In genomic region chr3:15630646-15631350, GRCh38 we compare ENCODE assay signal across 8 cellular contexts. TPM values are rescaled to one million over a fixed set of nuclear protein-coding genes. Genes with fewer than 3 reads are reported as not detected.
DNase-seq lines count a peak whose midpoint lies in the region; ATAC-seq and TF ChIP-seq lines count a peak whose summit lies in the region.

No MANE protein-coding gene starts in this region.

- H3K4me1 Mint-ChIP-seq in naive thymus-derived CD4-positive, alpha-beta T cell: peaks cover 15 to 46% (median 34%) of the 10 kb centered on the region in 7 donors

- no peaks in the 10 kb centered on the region for H3K36me3 ChIP-seq in naive thymus-derived CD4-positive, alpha-beta T cell (ENCODE audit: control insufficient read depth in 2 of 3, insufficient read depth in 3 of 3, low read length in 3 of 3)

- TF ChIP-seq CTCF in GM20000 (IDR thresholded peaks at IDR 0.05; ENCODE audit: extremely low read depth, missing control alignments): no peak

- peaks cover 6 to 8% of the 10 kb centered on the region in 2 donors for H3K4me1 ChIP-seq in naive thymus-derived CD4-positive, alpha-beta T cell (ENCODE audit: control insufficient read depth in 2 of 2, insufficient read depth in 2 of 2, low read length in 2 of 2)

- peak; percentile 38 for ATAC-seq in GM21390 (IDR thresholded peaks at IDR 0.05; ENCODE audit: unreplicated experiment)
- ATAC-seq in naive thymus-derived CD4-positive, alpha-beta T cell: no peak

- in situ Hi-C loops in Caki2 (cut with HindIII; ENCODE audit: low pct_unique_long_range_greater_than_20kb, low sequenced_read_pairs): no loop called here

- H3K36me3 Mint-ChIP-seq in naive thymus-derived CD4-positive, alpha-beta T cell: peaks cover 0 to 20% (median 7%) of the 10 kb centered on the region in 5 donors

- no peaks in the 10 kb centered on the region for H3K9me3 Mint-ChIP-seq in naive thymus-derived CD4-positive, alpha-beta T cell

- H3K9me3 ChIP-seq in naive thymus-derived CD4-positive, alpha-beta T cell (ENCODE audit: control insufficient read depth in 2 of 3, low read length in 3 of 3): no peaks in the 10 kb centered on the region

- DNase-seq in Caki2 (ENCODE audit: low read depth) (peak; percentile 78), NCI-H226 (peak; percentile 78), dermis blood vessel endothelial cell (peak; percentile 93), iPS-NIHi11 (ENCODE audit: low spot score) (no peak), GM20000 (ENCODE audit: low spot score) (no peak), COLO668 (lab: John Stamatoyannopoulos, UW; ENCODE audit: unreplicated experiment) (no peak)
- DNase-seq in naive thymus-derived CD4-positive, alpha-beta T cell: no peak

- intact Hi-C loops in naive thymus-derived CD4-positive, alpha-beta T cell (cut with micrococcal nuclease): loop anchor here (1.0 to 10.0 kb wide), 17 partner anchors 30 to 920 kb away; partner anchors contain the start of genes ANKRD28 (in 1 of the 2), BTD (in 1 of the 2) and HACL1 (in 1 of the 2)

- H3K4me3 ChIP-seq in naive thymus-derived CD4-positive, alpha-beta T cell (ENCODE audit: low read length): no peak overlapping the region

- CTCF ChIA-PET in naive thymus-derived CD4-positive, alpha-beta T cell (lab: Charles Lee): interaction anchor here (0.6 to 2.5 kb wide), 9 partner anchors 8 to 182 kb away, joined by 3 to 13 read pairs (median 4); partner anchors contain the start of genes BTD and HACL1

- no peak overlapping the region for H3K27ac ChIP-seq in naive thymus-derived CD4-positive, alpha-beta T cell (ENCODE audit: low read depth, low read length)

- peak overlapping the region in 1 of 9 donors; percentile 59 for H3K27ac Mint-ChIP-seq in naive thymus-derived CD4-positive, alpha-beta T cell

- no peaks in the 10 kb centered on the region for H3K27me3 Mint-ChIP-seq in naive thymus-derived CD4-positive, alpha-beta T cell

- POLR2A ChIA-PET in naive thymus-derived CD4-positive, alpha-beta T cell (lab: Charles Lee): interaction anchor here (0.5 kb wide), 1 partner anchor 193 kb away, joined by 3 read pairs; no protein-coding TSS in a partner anchor

- peak overlapping the region in 8 of 10 donors; percentile 33 to 71 (median 61) for H3K4me3 Mint-ChIP-seq in naive thymus-derived CD4-positive, alpha-beta T cell

- H3K27me3 ChIP-seq in naive thymus-derived CD4-positive, alpha-beta T cell (ENCODE audit: control insufficient read depth in 2 of 2, insufficient read depth in 2 of 2, low read length in 2 of 2): no peaks in the 10 kb centered on the region

RNA-seq across cellular contexts. Expression of gene BTD, which starts 29.3 kb away (rescaled TPM):
- 2.5 and 6.4 TPM in 2 replicates for total RNA-seq in Caki2 (2014; rRNA removed; shearing (Covaris generic); ENCODE audit: low replicate concordance)
- total RNA-seq in dermis blood vessel endothelial cell: 35.4 and 49.2 TPM in 2 replicates
- total RNA-seq in naive thymus-derived CD4-positive, alpha-beta T cell: 10 to 100 TPM in 4 of 5 experiments, 1 to 10 TPM in 1; 6.8 to 23.3 (median 15.5) TPM
- polyA plus RNA-seq in naive thymus-derived CD4-positive, alpha-beta T cell: 10 to 100 TPM; 17.0 to 18.8 TPM

RNA-seq across cellular contexts. Expression of gene HACL1, which starts 29.4 kb away (rescaled TPM):
- total RNA-seq in Caki2 (2014; rRNA removed; shearing (Covaris generic); ENCODE audit: low replicate concordance): 7.9 and 10.9 TPM in 2 replicates
- total RNA-seq in dermis blood vessel endothelial cell: 29.6 and 34.0 TPM in 2 replicates
- 10 to 100 TPM; 18.7 to 41.4 (median 35.4) TPM for total RNA-seq in naive thymus-derived CD4-positive, alpha-beta T cell
- 10 to 100 TPM; 40.1 to 40.9 TPM for polyA plus RNA-seq in naive thymus-derived CD4-positive, alpha-beta T cell

Comparison
In these comparisons a context has a peak if more than half of its experiments do, and no peak if none do; other contexts are left out.
1. DNase-seq: peak in Caki2 (single experiment), NCI-H226 (single experiment) and dermis blood vessel endothelial cell (single experiment); none in naive thymus-derived CD4-positive, alpha-beta T cell (0 of 9), iPS-NIHi11 (single experiment), GM20000 (single experiment) and COLO668 (single experiment).